8 cellular contexts compared by ENCODE assay signal in the genomic region with DNA sequence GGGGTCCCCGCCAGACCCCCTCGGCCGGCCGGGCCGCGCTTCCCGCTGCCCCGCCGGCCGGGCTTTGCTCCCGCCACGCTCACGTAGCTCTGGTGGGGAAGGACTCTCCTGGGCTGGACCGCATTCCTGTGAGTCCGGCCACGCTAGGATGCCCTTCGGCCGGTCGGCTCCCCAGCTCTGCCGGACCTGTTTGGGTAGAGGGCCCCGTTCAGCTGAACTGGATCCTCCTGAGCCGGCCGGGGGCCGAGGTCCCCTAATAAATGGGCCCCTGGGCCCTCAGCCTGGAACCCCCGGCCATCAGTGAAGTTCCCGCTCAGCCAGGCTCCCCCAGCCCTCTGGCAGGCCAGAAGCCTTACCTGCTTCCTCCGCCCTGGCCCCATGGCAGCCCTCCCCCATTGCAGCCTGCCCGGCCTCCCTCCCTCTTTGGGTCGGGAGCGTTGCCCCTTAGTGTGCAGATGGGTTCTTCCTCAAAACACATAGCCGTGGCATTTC. TPM values are rescaled to one million over a fixed set of nuclear protein-coding genes. Genes with fewer than 3 reads are reported as not detected.
DNase-seq lines count a peak whose midpoint lies in the region; ATAC-seq and TF ChIP-seq lines count a peak whose summit lies in the region.

No MANE protein-coding gene starts in this region.

- H3K27me3 ChIP-seq in BE2C (no peaks in the 10 kb centered on the region), HUES48 (ENCODE audit: control insufficient read depth, insufficient read depth, low read length) (no peaks in the 10 kb centered on the region), neuronal stem cell (ENCODE audit: control insufficient read depth in 3 of 3, insufficient read depth in 3 of 3, low read depth in 1 of 3, low read length in 3 of 3) (no peaks in the 10 kb centered on the region)

- DNase-seq in BE2C (peak; percentile 26), fibroblast of pulmonary artery (ENCODE audit: low read depth) (no peak), neuronal stem cell (ENCODE audit: low spot score) (no peak), NCI-H2107 (lab: John Stamatoyannopoulos, UW) (no peak), NCI-H2196 treated with DMSO at 0.1 percent for 48 hours (lab: John Stamatoyannopoulos, UW; ENCODE audit: unreplicated experiment) (no peak)
- DNase-seq in activated CD8-positive, alpha-beta memory T cell treated with anti-CD3 and anti-CD28 coated beads, Interleukin-2, amount 10 ng/mL, durations not matched to agents 7 days and 5 days = peak; percentile 55

- no peaks in the 10 kb centered on the region for H3K27me3 Mint-ChIP-seq in activated CD8-positive, alpha-beta memory T cell treated with anti-CD3 and anti-CD28 coated beads, Interleukin-2, amount 10 ng/mL, durations not matched to agents 7 days and 5 days

- peak overlapping the region; percentile 81 for H3K4me2 ChIP-seq in neuronal stem cell (ENCODE audit: insufficient read depth, low read length, poor library complexity, severe bottlenecking)

- peaks cover 51% of the 10 kb centered on the region for H3K4me1 Mint-ChIP-seq in activated CD8-positive, alpha-beta memory T cell treated with anti-CD3 and anti-CD28 coated beads, Interleukin-2, amount 10 ng/mL, durations not matched to agents 7 days and 5 days

- H3K9me3 ChIP-seq in BE2C (no peaks in the 10 kb centered on the region), HUES48 (ENCODE audit: control insufficient read depth, insufficient read depth, low read length) (no peaks in the 10 kb centered on the region), neuronal stem cell (replicated peaks in 1 of 2; ENCODE audit: control insufficient read depth in 2 of 2, insufficient read depth in 1 of 2, low read depth in 1 of 2, low read length in 2 of 2) (no peaks in the 10 kb centered on the region)

- H2BK15ac ChIP-seq in neuronal stem cell (ENCODE audit: low read length) = peak overlapping the region; percentile 76

- peak overlapping the region; percentile 77 for H3K27ac Mint-ChIP-seq in activated CD8-positive, alpha-beta memory T cell treated with anti-CD3 and anti-CD28 coated beads, Interleukin-2, amount 10 ng/mL, durations not matched to agents 7 days and 5 days

- H3K4me1 ChIP-seq in BE2C (peaks cover 23% of the 10 kb centered on the region), HUES48 (ENCODE audit: control insufficient read depth, insufficient read depth, low read length) (peaks cover 21% of the 10 kb centered on the region), neuronal stem cell (ENCODE audit: control insufficient read depth in 2 of 2, insufficient read depth in 1 of 2, low read depth in 1 of 2, low read length in 2 of 2) (peaks cover 10 to 13% of the 10 kb centered on the region in 2 donors)

- peaks cover 5% of the 10 kb centered on the region for H3K79me1 ChIP-seq in neuronal stem cell (ENCODE audit: low read depth, low read length)

- peak; percentile 35 for ATAC-seq in GM19351 (IDR thresholded peaks at IDR 0.05; ENCODE audit: unreplicated experiment)
- ATAC-seq in activated CD8-positive, alpha-beta memory T cell treated with anti-CD3 and anti-CD28 coated beads, Interleukin-2, amount 10 ng/mL, durations not matched to agents 7 days and 5 days = peak; percentile 31

- H3K9ac ChIP-seq in HUES48 (ENCODE audit: low read depth, low read length) (peak overlapping the region; percentile 91), neuronal stem cell (ENCODE audit: low read depth, low read length, poor library complexity) (peak overlapping the region; percentile 95)

- no peak overlapping the region for H4K8ac ChIP-seq in neuronal stem cell (ENCODE audit: low read depth, low read length)

- H3K36me3 Mint-ChIP-seq in activated CD8-positive, alpha-beta memory T cell treated with anti-CD3 and anti-CD28 coated beads, Interleukin-2, amount 10 ng/mL, durations not matched to agents 7 days and 5 days = peaks cover 13% of the 10 kb centered on the region

- H3K36me3 ChIP-seq in BE2C (peaks cover 27% of the 10 kb centered on the region), HUES48 (ENCODE audit: control insufficient read depth, insufficient read depth, low read length) (peaks cover 34% of the 10 kb centered on the region), neuronal stem cell (replicated peaks in 1 of 2; ENCODE audit: control insufficient read depth in 2 of 2, insufficient read depth in 2 of 2, low read length in 2 of 2) (peaks cover 17 to 43% of the 10 kb centered on the region in 2 donors)

- H3K4me3 ChIP-seq in BE2C (ENCODE audit: low read depth, low read length) (peak overlapping the region; percentile 91), HUES48 (ENCODE audit: low read depth, low read length) (peak overlapping the region; percentile 84), fibroblast of pulmonary artery (replicated peaks; ENCODE audit: low read depth, low read length) (peak overlapping the region; percentile 77), neuronal stem cell (ENCODE audit: low read length in 2 of 2) (peak overlapping the region; percentile 90 to 99)

- H4K91ac ChIP-seq in neuronal stem cell (ENCODE audit: low read depth, low read length, poor library complexity) = no peak overlapping the region

- peak overlapping the region; percentile 97 for H2AFZ ChIP-seq in neuronal stem cell (ENCODE audit: low read length)

- peak overlapping the region; percentile 76 for H2BK5ac ChIP-seq in neuronal stem cell (ENCODE audit: low read length)

- peak overlapping the region; percentile 74 for H2AK5ac ChIP-seq in neuronal stem cell (ENCODE audit: low read depth, low read length)

- no peak for TF ChIP-seq CTCF in BE2C (IDR thresholded peaks at IDR 0.05; ENCODE audit: low read depth, low read length)
- TF ChIP-seq CTCF in fibroblast of pulmonary artery (IDR thresholded peaks at IDR 0.05; ENCODE audit: low read length, missing control alignments) = no peak

- peak overlapping the region; percentile 72 for H3K27ac ChIP-seq in HUES48 (ENCODE audit: low read depth, low read length)
- peak overlapping the region; percentile 45 for H3K27ac ChIP-seq in neuronal stem cell (replicated peaks; ENCODE audit: low read length)

- H3K4me3 Mint-ChIP-seq in activated CD8-positive, alpha-beta memory T cell treated with anti-CD3 and anti-CD28 coated beads, Interleukin-2, amount 10 ng/mL, durations not matched to agents 7 days and 5 days = peak overlapping the region; percentile 82

- CTCF ChIA-PET in activated CD8-positive, alpha-beta memory T cell treated with anti-CD3 and anti-CD28 coated beads, Interleukin-2, amount 10 ng/mL, durations not matched to agents 7 days and 5 days (lab: Charles Lee) = interaction anchor here (1.0 to 5.8 kb wide), 9 partner anchors 10 to 261 kb away, joined by 3 to 60 read pairs (median 4); partner anchors contain the start of genes ACADS and MLEC

- no peak overlapping the region for H3K4ac ChIP-seq in neuronal stem cell (ENCODE audit: low read length)

- peak overlapping the region; percentile 99 for H3K18ac ChIP-seq in neuronal stem cell (ENCODE audit: low read length)

- H3K23ac ChIP-seq in neuronal stem cell (ENCODE audit: low read depth, low read length, poor library complexity) = peak overlapping the region; percentile 82

- peak overlapping the region; percentile 77 for H3K14ac ChIP-seq in neuronal stem cell (ENCODE audit: low read length)

- no CpG with 5 or more reads among the region's 31 CpGs for WGBS in neuronal stem cell (ENCODE audit: extremely low coverage in 2 of 2, insufficient read length in 2 of 2, insufficient replicate concordance in 1 of 2), 2 donors

- H2BK12ac ChIP-seq in neuronal stem cell (ENCODE audit: low read length) = no peak overlapping the region

- H2BK120ac ChIP-seq in neuronal stem cell (ENCODE audit: low read depth, low read length) = no peak overlapping the region

- no peaks in the 10 kb centered on the region for H3K9me3 Mint-ChIP-seq in activated CD8-positive, alpha-beta memory T cell treated with anti-CD3 and anti-CD28 coated beads, Interleukin-2, amount 10 ng/mL, durations not matched to agents 7 days and 5 days (ENCODE audit: low read depth)

RNA-seq across cellular contexts. Expression of gene UNC119B, which starts 0.6 kb away (rescaled TPM):
- 42.3 TPM for polyA plus RNA-seq in BE2C (2012; ENCODE audit: insufficient read depth, insufficient read length, low read depth)
- 10 to 100 TPM; 15.9 to 22.9 TPM for total RNA-seq in activated CD8-positive, alpha-beta memory T cell treated with anti-CD3 and anti-CD28 coated beads, Interleukin-2, amount 10 ng/mL, durations not matched to agents 7 days and 5 days
- 41.3 TPM for polyA plus RNA-seq in neuronal stem cell (2013, experiment 1 of 2)
- polyA plus RNA-seq in neuronal stem cell (2013, experiment 2 of 2) = 43.0 TPM

RNA-seq across cellular contexts. Expression of gene ACADS, which starts 14.8 kb away (rescaled TPM):
- 5.9 TPM for polyA plus RNA-seq in BE2C (2012; ENCODE audit: insufficient read depth, insufficient read length, low read depth)
- 10 to 100 TPM; 14.6 to 17.6 TPM for total RNA-seq in activated CD8-positive, alpha-beta memory T cell treated with anti-CD3 and anti-CD28 coated beads, Interleukin-2, amount 10 ng/mL, durations not matched to agents 7 days and 5 days
- polyA plus RNA-seq in neuronal stem cell (2013, experiment 1 of 2) = 2.0 TPM
- polyA plus RNA-seq in neuronal stem cell (2013, experiment 2 of 2) = 2.2 TPM

RNA-seq across cellular contexts. Expression of gene MLEC, which starts 23.9 kb away (rescaled TPM):
- 81.1 TPM for polyA plus RNA-seq in BE2C (2012; ENCODE audit: insufficient read depth, insufficient read length, low read depth)
- total RNA-seq in activated CD8-positive, alpha-beta memory T cell treated with anti-CD3 and anti-CD28 coated beads, Interleukin-2, amount 10 ng/mL, durations not matched to agents 7 days and 5 days = 10 to 100 TPM; 74.5 to 96.2 TPM
- polyA plus RNA-seq in neuronal stem cell (2013, experiment 1 of 2) = 57.0 TPM
- 60.7 TPM for polyA plus RNA-seq in neuronal stem cell (2013, experiment 2 of 2)

Comparison
In these comparisons a context has a peak if more than half of its experiments do, and no peak if none do; other contexts are left out.
1. DNase-seq: peak in BE2C (single experiment) and activated CD8-positive, alpha-beta memory T cell treated with anti-CD3 and anti-CD28 coated beads, Interleukin-2, amount 10 ng/mL, durations not matched to agents 7 days and 5 days (single experiment); none in fibroblast of pulmonary artery (single experiment), neuronal stem cell (single experiment), NCI-H2107 (single experiment) and NCI-H2196 treated with DMSO at 0.1 percent for 48 hours (single experiment).
2. Peak in every context shown above with its lines, with median percentiles within 50 percentile points of each other: H3K4me3 ChIP-seq.